8 cellular contexts compared by ENCODE assay signal in the genomic region with DNA sequence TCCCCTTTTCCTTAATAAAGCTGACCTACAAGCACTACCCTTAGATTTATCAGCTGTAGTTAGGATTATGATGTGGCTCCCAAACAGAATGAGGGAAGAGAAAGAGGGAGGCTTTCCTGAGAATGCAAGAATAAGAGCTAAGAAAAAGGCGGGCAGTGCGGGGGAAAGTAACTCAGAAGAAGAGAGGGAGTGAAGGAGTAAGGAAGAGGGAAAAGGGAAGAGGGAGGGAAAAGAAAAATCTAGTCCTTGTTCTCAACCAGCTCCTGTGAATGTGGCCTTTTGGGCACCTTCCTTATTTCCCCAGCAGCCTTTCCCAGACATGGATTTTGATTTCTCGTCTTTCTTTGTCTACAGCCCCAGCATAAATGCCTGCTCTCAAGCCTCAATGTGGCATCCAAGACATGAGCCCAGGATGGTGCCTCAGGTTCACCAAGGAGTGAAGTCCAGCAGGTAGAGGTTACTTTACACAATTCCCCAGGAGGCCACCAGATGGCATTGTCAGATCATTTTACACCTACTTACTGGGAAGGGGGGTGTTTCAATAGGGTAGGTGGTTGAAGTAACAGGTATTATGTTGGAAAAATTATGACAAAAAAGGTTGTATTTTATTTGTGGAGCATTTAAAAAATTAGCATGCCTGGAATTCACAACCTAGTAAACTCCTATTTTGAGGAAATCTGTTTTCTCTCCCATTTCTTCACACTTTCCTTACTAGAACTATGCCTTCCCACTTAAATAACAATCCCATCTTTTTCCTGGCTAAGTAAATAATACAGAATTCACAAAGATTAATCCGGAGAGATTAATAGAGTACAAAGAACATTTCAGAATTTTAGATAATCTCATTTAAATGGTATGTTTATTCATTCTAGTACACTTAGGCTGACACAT.
DNase-seq lines count a peak whose midpoint lies in the region; ATAC-seq, FAIRE-seq and TF ChIP-seq lines count a peak whose summit lies in the region.

No MANE protein-coding gene starts in this region.

- 0% methylated on average over 4 of the region's 4 CpGs for WGBS in GM12878 (ENCODE audit: insufficient coverage, insufficient replicate concordance, low lambda C conversion rate, missing lambda C conversion rate)

- H3K4me3 ChIP-seq in AG04449 (ENCODE audit: low read depth, low read length) (no peak overlapping the region), GM12878 (no peak overlapping the region)

- SMC1A ChIA-PET in GM12878 (lab: Charles Lee; ENCODE audit: uncharacterized antibody, unreplicated experiment) = interaction anchor here (0.7 to 2.0 kb wide), 9 partner anchors 10 to 499 kb away, joined by 3 to 10 read pairs (median 6); no protein-coding TSS in a partner anchor

- H3K9ac ChIP-seq in GM12878 (ENCODE audit: control insufficient read depth, insufficient read depth, low read length) = no peak overlapping the region

- peaks cover 0 to 4% of the 10 kb centered on the region in 2 experiments; a peak in 1 of 4 replicates for H3K27me3 ChIP-seq in GM12878 (replicated peaks in 1 of 2; ENCODE audit: control insufficient read depth in 2 of 2, insufficient read depth in 2 of 2, low read length in 1 of 2)

- peak; percentile 63 for TF ChIP-seq CTCF in AG04449 (IDR thresholded peaks at IDR 0.05; ENCODE audit: insufficient read depth, low read length, missing control alignments)
- TF ChIP-seq CTCF in GM12873 (IDR thresholded peaks at IDR 0.05; ENCODE audit: insufficient read depth, low read depth, low read length, missing control alignments) = peak; percentile 69
- peak; percentile 75 to 78 (median 76); a peak in 5 of 6 replicates for TF ChIP-seq CTCF in GM12878 (IDR thresholded peaks at IDR 0.05 in 2 of 3, conservative IDR thresholded peaks at IDR 0.05 in 1 of 3; ENCODE audit: control insufficient read depth in 2 of 3, extremely low read depth in 1 of 3, insufficient read depth in 1 of 3, low read depth in 3 of 3, low read length in 3 of 3)

- no peak for DNase-seq in AG04449 (ENCODE audit: low read depth, low spot score)
- DNase-seq in RPMI7951 (ENCODE audit: low read depth) = peak; percentile 44
- DNase-seq in GM12878 (ENCODE audit: low read depth, low spot score) = peak; percentile 27
- peak; percentile 14 for DNase-seq in kidney glomerular epithelial cell (lab: John Stamatoyannopoulos, UW)
- DNase-seq in stimulated activated CD4-positive, alpha-beta T cell treated with anti-CD3 and anti-CD28 coated beads, TNF-alpha, amount 100 ng/mL, for 24 hours (ENCODE audit: low read depth in 3 of 3) = peak in 2 of 3 experiments; percentile 10 to 21
- no peak for DNase-seq in DMS79 (lab: John Stamatoyannopoulos, UW)

- H3K4me2 ChIP-seq in GM12878 (ENCODE audit: control insufficient read depth, insufficient read depth) = no peak overlapping the region

- TF ChIP-seq RAD21 in GM12878 (IDR thresholded peaks at IDR 0.05; ENCODE audit: insufficient read depth, low read depth, low read length) = peak; percentile 94

- TF ChIP-seq POLR2A in GM12878 (IDR thresholded peaks at IDR 0.05; ENCODE audit: low read depth, low read length) = no peak

- intact Hi-C loops in GM12878 (cut with micrococcal nuclease; ENCODE audit: unreplicated experiment) = loop anchor here (1.0 to 2.0 kb wide), 4 partner anchors 37 to 959 kb away; a partner anchor contains a TSS

- H3K27ac ChIP-seq in GM12878 (ENCODE audit: control insufficient read depth, insufficient read depth) = no peak overlapping the region

- no TSS peak for BruUV-seq in GM12878 (replicated peaks; lab: Mats Ljungman, UMichigan)

- peak; percentile 84 for FAIRE-seq in GM12878 (lab: Jason Lieb, UNC)

- no peaks in the 10 kb centered on the region for H3K36me3 ChIP-seq in GM12878 (ENCODE audit: control insufficient read depth in 2 of 2, insufficient read depth in 2 of 2, low read length in 1 of 2)

- H3K9me3 ChIP-seq in GM12878 (replicated peaks; ENCODE audit: control insufficient read depth, insufficient read depth, low read length) = no peaks in the 10 kb centered on the region

- ATAC-seq in HG03025 (IDR thresholded peaks at IDR 0.05; ENCODE audit: low FRiP score, unreplicated experiment) = peak; percentile 72
- ATAC-seq in GM12878 = peak; percentile 95

- no peaks in the 10 kb centered on the region for H3K4me1 ChIP-seq in GM12878 (ENCODE audit: control insufficient read depth, insufficient read depth, low read length)

- RAD21 ChIA-PET in GM12878 (lab: Charles Lee; ENCODE audit: unreplicated experiment) = interaction anchor here (0.7 to 1.9 kb wide), 8 partner anchors 9 to 545 kb away, joined by 3 to 6 read pairs (median 4); no protein-coding TSS in a partner anchor

- in situ Hi-C loops in GM12878 (cut with MboI) = no loop called here

- POLR2A ChIA-PET in AG04449 (lab: Yijun Ruan, JAX) (no interaction called here), GM12878 (lab: Charles Lee) (no interaction called here)

- H4K20me1 ChIP-seq in GM12878 (ENCODE audit: control insufficient read depth, insufficient read depth) = no peaks in the 10 kb centered on the region

- no peaks in the 10 kb centered on the region for H3K79me2 ChIP-seq in GM12878 (ENCODE audit: control insufficient read depth, insufficient read depth, low read length)

- CTCF ChIA-PET in AG04449 (lab: Yijun Ruan, JAX) = interaction anchor here (0.8 to 21.1 kb wide), 18 partner anchors 9 to 969 kb away, joined by 3 to 532 read pairs (median 4); a partner anchor contains a TSS
- CTCF ChIA-PET in GM12878 (lab: Yijun Ruan, JAX) = interaction anchor here (0.8 to 3.8 kb wide), 15 partner anchors 12 to 499 kb away, joined by 3 to 25 read pairs (median 4); a partner anchor contains a TSS

- no peak overlapping the region for H2AFZ ChIP-seq in GM12878 (ENCODE audit: control insufficient read depth, low read depth, low read length)

- TF ChIP-seq EP300 in GM12878 (IDR thresholded peaks at IDR 0.05; ENCODE audit: borderline replicate concordance in 1 of 2, control insufficient read depth in 1 of 2, low read depth in 2 of 2, low read length in 2 of 2) = no peak

TF ChIP-seq in GM12878, 131 proteins besides CTCF, POLR2A, EP300 and RAD21 (continues in another document):
- TF ChIP-seq, protein P1, sequence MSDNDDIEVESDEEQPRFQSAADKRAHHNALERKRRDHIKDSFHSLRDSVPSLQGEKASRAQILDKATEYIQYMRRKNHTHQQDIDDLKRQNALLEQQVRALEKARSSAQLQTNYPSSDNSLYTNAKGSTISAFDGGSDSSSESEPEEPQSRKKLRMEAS (IDR thresholded peaks at IDR 0.05; ENCODE audit: low read depth, low read length) = no peak
- TF ChIP-seq, protein P2, sequence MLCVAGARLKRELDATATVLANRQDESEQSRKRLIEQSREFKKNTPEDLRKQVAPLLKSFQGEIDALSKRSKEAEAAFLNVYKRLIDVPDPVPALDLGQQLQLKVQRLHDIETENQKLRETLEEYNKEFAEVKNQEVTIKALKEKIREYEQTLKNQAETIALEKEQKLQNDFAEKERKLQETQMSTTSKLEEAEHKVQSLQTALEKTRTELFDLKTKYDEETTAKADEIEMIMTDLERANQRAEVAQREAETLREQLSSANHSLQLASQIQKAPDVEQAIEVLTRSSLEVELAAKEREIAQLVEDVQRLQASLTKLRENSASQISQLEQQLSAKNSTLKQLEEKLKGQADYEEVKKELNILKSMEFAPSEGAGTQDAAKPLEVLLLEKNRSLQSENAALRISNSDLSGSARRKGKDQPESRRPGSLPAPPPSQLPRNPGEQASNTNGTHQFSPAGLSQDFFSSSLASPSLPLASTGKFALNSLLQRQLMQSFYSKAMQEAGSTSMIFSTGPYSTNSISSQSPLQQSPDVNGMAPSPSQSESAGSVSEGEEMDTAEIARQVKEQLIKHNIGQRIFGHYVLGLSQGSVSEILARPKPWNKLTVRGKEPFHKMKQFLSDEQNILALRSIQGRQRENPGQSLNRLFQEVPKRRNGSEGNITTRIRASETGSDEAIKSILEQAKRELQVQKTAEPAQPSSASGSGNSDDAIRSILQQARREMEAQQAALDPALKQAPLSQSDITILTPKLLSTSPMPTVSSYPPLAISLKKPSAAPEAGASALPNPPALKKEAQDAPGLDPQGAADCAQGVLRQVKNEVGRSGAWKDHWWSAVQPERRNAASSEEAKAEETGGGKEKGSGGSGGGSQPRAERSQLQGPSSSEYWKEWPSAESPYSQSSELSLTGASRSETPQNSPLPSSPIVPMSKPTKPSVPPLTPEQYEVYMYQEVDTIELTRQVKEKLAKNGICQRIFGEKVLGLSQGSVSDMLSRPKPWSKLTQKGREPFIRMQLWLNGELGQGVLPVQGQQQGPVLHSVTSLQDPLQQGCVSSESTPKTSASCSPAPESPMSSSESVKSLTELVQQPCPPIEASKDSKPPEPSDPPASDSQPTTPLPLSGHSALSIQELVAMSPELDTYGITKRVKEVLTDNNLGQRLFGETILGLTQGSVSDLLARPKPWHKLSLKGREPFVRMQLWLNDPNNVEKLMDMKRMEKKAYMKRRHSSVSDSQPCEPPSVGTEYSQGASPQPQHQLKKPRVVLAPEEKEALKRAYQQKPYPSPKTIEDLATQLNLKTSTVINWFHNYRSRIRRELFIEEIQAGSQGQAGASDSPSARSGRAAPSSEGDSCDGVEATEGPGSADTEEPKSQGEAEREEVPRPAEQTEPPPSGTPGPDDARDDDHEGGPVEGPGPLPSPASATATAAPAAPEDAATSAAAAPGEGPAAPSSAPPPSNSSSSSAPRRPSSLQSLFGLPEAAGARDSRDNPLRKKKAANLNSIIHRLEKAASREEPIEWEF (IDR thresholded peaks at IDR 0.05; ENCODE audit: insufficient replicate concordance, low read depth, low read length) = no peak
- TF ChIP-seq HCFC1 (IDR thresholded peaks at IDR 0.05; ENCODE audit: low read length) = no peak
- no peak for TF ChIP-seq ZBED1 (IDR thresholded peaks at IDR 0.05; ENCODE audit: borderline replicate concordance)
- TF ChIP-seq HDGF (IDR thresholded peaks at IDR 0.05) = no peak
- TF ChIP-seq ATF7 (IDR thresholded peaks at IDR 0.05; ENCODE audit: low read depth) = no peak
- no peak for TF ChIP-seq SMAD1 (IDR thresholded peaks at IDR 0.05; ENCODE audit: low read depth, partially characterized antibody)

Comparison
In these comparisons a context has a peak if more than half of its experiments do, and no peak if none do; other contexts are left out.
1. DNase-seq: peak in RPMI7951 (single experiment), GM12878 (single experiment), kidney glomerular epithelial cell (single experiment) and stimulated activated CD4-positive, alpha-beta T cell treated with anti-CD3 and anti-CD28 coated beads, TNF-alpha, amount 100 ng/mL, for 24 hours (2 of 3); none in AG04449 (single experiment) and DMS79 (single experiment).
2. Peak in every context shown above with its lines, with median percentiles within 50 percentile points of each other: CTCF ChIP-seq.